8 cellular contexts compared by ENCODE assay signal in genomic region chr6:156719720-156720563, GRCh38. TPM values are rescaled to one million over a fixed set of nuclear protein-coding genes. Genes with fewer than 3 reads are reported as not detected.
DNase-seq lines count a peak whose midpoint lies in the region.

No MANE protein-coding gene starts in this region.

- H3K4me3 ChIP-seq in HAP-1 (no peak overlapping the region), mesodermal cell (ENCODE audit: extremely low read depth, insufficient read depth, low read length, poor library complexity, severe bottlenecking) (no peak overlapping the region)

- H3K27ac ChIP-seq in mesodermal cell (ENCODE audit: low read depth, low read length, severe bottlenecking): peak overlapping the region; percentile 57

- no peaks in the 10 kb centered on the region for H3K9me3 ChIP-seq in HAP-1
- no peaks in the 10 kb centered on the region for H3K9me3 ChIP-seq in mesodermal cell (ENCODE audit: control insufficient read depth, low read length)

- DNase-seq in GM04504 (ENCODE audit: low read depth) (peak; percentile 90), HAP-1 (ENCODE audit: low spot score in 2 of 2) (peak; percentile 69 to 94), NAMALWA (ENCODE audit: low spot score) (peak; percentile 58), DMS114 treated with DMSO at 0.1 percent for 48 hours (lab: John Stamatoyannopoulos, UW; ENCODE audit: unreplicated experiment) (no peak)
- DNase-seq in activated CD8-positive, alpha-beta memory T cell treated with anti-CD3 and anti-CD28 coated beads for 24 hours: peak; percentile 85
- DNase-seq in effector CD8-positive, alpha-beta T cell (lab: John Stamatoyannopoulos, UW): peak; percentile 40
- peak; percentile 34 for DNase-seq in stimulated activated CD8-positive, alpha-beta memory T cell treated with anti-CD3 and anti-CD28 coated beads, Interleukin-15, amount 100 ng/mL, for 24 hours (ENCODE audit: low read depth)

- peaks cover 10% of the 10 kb centered on the region; the same call in 1 of the 2 replicates for H3K27me3 ChIP-seq in HAP-1 (ENCODE audit: low read depth)

- in situ Hi-C loops in HAP-1 (cut with MboI; ENCODE audit: low sequenced_read_pairs): no loop called here

- WGBS in mesodermal cell (ENCODE audit: insufficient coverage in 2 of 2), 2 experiments: 72 to 82% methylated on average over 40 to 43 of the region's 50 CpGs

- H3K4me1 ChIP-seq in HAP-1 (peaks cover 27% of the 10 kb centered on the region), mesodermal cell (ENCODE audit: control insufficient read depth, insufficient read depth, low read length, poor library complexity, severe bottlenecking) (peaks cover 27% of the 10 kb centered on the region)

- H3K36me3 ChIP-seq in HAP-1 (replicated peaks) (no peaks in the 10 kb centered on the region), mesodermal cell (ENCODE audit: control insufficient read depth, insufficient read depth, low read length) (no peaks in the 10 kb centered on the region)

RNA-seq across cellular contexts. Expression of gene ARID1B, which starts 57.2 kb away (rescaled TPM):
- polyA plus RNA-seq in mesodermal cell (2013, experiment 1 of 2): 45.9 TPM
- polyA plus RNA-seq in mesodermal cell (2013, experiment 2 of 2): 43.6 TPM
